Comparison of ENCODE assay signal across 8 cellular contexts in genomic region chr4:109815151-109816081, GRCh38. TPM values are rescaled to one million over a fixed set of nuclear protein-coding genes. Genes with fewer than 3 reads are reported as not detected.
DNase-seq lines count a peak whose midpoint lies in the region; ATAC-seq, FAIRE-seq and TF ChIP-seq lines count a peak whose summit lies in the region.

Gene GAR1 (plus strand): TSS chr4:109815762. CDS start chr4:109816165, 403 bp downstream.

- H3K4me2 ChIP-seq in HepG2 (ENCODE audit: low read depth, low read length) = peak within 1 kb of the TSS; percentile 91

- FAIRE-seq in HepG2 (lab: Jason Lieb, UNC) = peak; percentile 86

- TF ChIP-seq POLR2A in HepG2 (IDR thresholded peaks at IDR 0.05; ENCODE audit: insufficient read depth in 1 of 2, low read depth in 2 of 2, low read length in 2 of 2) = peak; percentile 43 to 73; a peak in 3 of 4 replicates

- TF ChIP-seq EP300 in HepG2 (IDR thresholded peaks at IDR 0.05; ENCODE audit: low read depth in 2 of 2, low read length in 2 of 2) (no peak), HepG2 (CRISPR knock-in tag; IDR thresholded peaks at IDR 0.05; ENCODE audit: borderline replicate concordance) (no peak)

- CTCF ChIA-PET in HepG2 (lab: Yijun Ruan, JAX; ENCODE audit: low intra/inter-chr PET ratio, low total read pairs) = no interaction called here

- in situ Hi-C loops in HepG2 (cut with HindIII; ENCODE audit: extremely low pct_ligation_motif_present, low pct_unique_long_range_greater_than_20kb) = loop anchor here (25.0 kb wide), 1 partner anchor 253 kb away; the partner anchor contains the start of gene MCUB

- intact Hi-C loops in HepG2 (cut with micrococcal nuclease; ENCODE audit: unreplicated experiment) = loop anchor here (1.0 to 5.0 kb wide), 5 partner anchors 13 to 383 kb away; partner anchors contain the start of genes CASP6 and SEC24B

- no peaks in the 10 kb centered on the region for H3K9me3 ChIP-seq in HepG2 (ENCODE audit: low read length)

- POLR2A ChIA-PET in HepG2 (lab: Yijun Ruan, JAX) = interaction anchor here (1.0 to 1.4 kb wide), 4 partner anchors 10 to 86 kb away, joined by 3 to 13 read pairs (median 5); partner anchors contain the start of gene CFI

- peaks cover 31% of the 10 kb centered on the region for H3K79me2 ChIP-seq in HepG2 (ENCODE audit: insufficient read depth, low read length)

- peak within 1 kb of the TSS; percentile 92 for H3K9ac ChIP-seq in HepG2 (ENCODE audit: insufficient read depth, low read depth, low read length)

- TF ChIP-seq CTCF in HepG2 (CRISPR knock-in tag; IDR thresholded peaks at IDR 0.05) = no peak; the same call in 1 of the 2 replicates

- H3K4me3 ChIP-seq in HepG2 (replicated peaks in 1 of 3; ENCODE audit: insufficient read depth in 1 of 3, low read depth in 2 of 3, low read length in 3 of 3) = peak within 1 kb of the TSS; percentile 77 to 95 (median 84)

- ATAC-seq in GM19372 (IDR thresholded peaks at IDR 0.05; ENCODE audit: low read depth, unreplicated experiment) (peak; percentile 99), HG03558 (IDR thresholded peaks at IDR 0.05; ENCODE audit: extremely low read depth, unreplicated experiment) (peak; percentile 99), HepG2 (peak; percentile 97)

- DNase-seq in C1 segment of cervical spinal cord (lab: John Stamatoyannopoulos, UW) (peak; percentile 34 to 90 (median 84)), NCI-H748 treated with DMSO at 0.1 percent for 48 hours (lab: John Stamatoyannopoulos, UW) (peak; percentile 67), dermis blood vessel endothelial cell (peak; percentile 96), HepG2 (ENCODE audit: low spot score) (peak; percentile 90)
- DNase-seq in activated CD4-positive, alpha-beta T cell treated with anti-CD3 and anti-CD28 coated beads, Interleukin-2, amount 50 U/mL, for 24 hours (ENCODE audit: low read depth in 1 of 2, low spot score in 1 of 2) = peak; percentile 65 to 83
- peak; percentile 83 for DNase-seq in stimulated activated CD4-positive, alpha-beta T cell treated with anti-CD3 and anti-CD28 coated beads, Interleukin-4, amount 100 ng/mL, for 1 hour

- peak within 1 kb of the TSS; percentile 95 for H2AFZ ChIP-seq in HepG2 (ENCODE audit: low read length)

- 2% methylated on average over 36 of the region's 53 CpGs for WGBS in HepG2 (ENCODE audit: low lambda C conversion rate)

- H3K4me1 ChIP-seq in HepG2 (ENCODE audit: insufficient read depth, low read length) = peaks cover 47% of the 10 kb centered on the region

- no peaks in the 10 kb centered on the region for H4K20me1 ChIP-seq in HepG2 (ENCODE audit: insufficient read depth, low read length)

- peaks cover 2 to 24% of the 10 kb centered on the region in 2 experiments; a peak in 4 of 5 replicates for H3K36me3 ChIP-seq in HepG2 (replicated peaks in 1 of 2; ENCODE audit: control insufficient read depth in 1 of 2, insufficient read depth in 2 of 2, low read length in 2 of 2)

- H3K27me3 ChIP-seq in HepG2 (ENCODE audit: control insufficient read depth in 1 of 2, insufficient read depth in 2 of 2, low read length in 2 of 2) = no peaks in the 10 kb centered on the region; a peak in 1 of 5 replicates

- H3K27ac ChIP-seq in HepG2 (ENCODE audit: extremely low read length, insufficient read depth, low read length) = peak within 1 kb of the TSS; percentile 91

- 0 out of 2 replicates have a peak, but pooled peaks have one; percentile 30 for TF ChIP-seq RAD21 in HepG2 (CRISPR knock-in tag; IDR thresholded peaks at IDR 0.05)

- TSS peak; percentile 67 for BruUV-seq in HepG2 (replicated peaks; lab: Mats Ljungman, UMichigan)

TF ChIP-seq in HepG2, 621 proteins besides CTCF, POLR2A, EP300 and RAD21 (continues in another document):
- TF ChIP-seq ZNF234 (CRISPR knock-in tag; conservative IDR thresholded peaks at IDR 0.05) = no peak
- 0 out of 2 replicates have a peak, but pooled peaks have one; percentile 37 for TF ChIP-seq SIX4 (CRISPR knock-in tag; IDR thresholded peaks at IDR 0.05)
- TF ChIP-seq, protein P1, sequence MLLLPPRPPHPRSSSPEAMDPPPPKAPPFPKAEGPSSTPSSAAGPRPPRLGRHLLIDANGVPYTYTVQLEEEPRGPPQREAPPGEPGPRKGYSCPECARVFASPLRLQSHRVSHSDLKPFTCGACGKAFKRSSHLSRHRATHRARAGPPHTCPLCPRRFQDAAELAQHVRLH (CRISPR knock-in tag; IDR thresholded peaks at IDR 0.05; ENCODE audit: borderline replicate concordance, low read depth) = peak; percentile 82; the same call in 1 of the 2 replicates
- no peak for TF ChIP-seq NFE2 (CRISPR knock-in tag; IDR thresholded peaks at IDR 0.05)
- peak; percentile 65 for TF ChIP-seq RFX5 (IDR thresholded peaks at IDR 0.05; ENCODE audit: low read depth, low read length)
- TF ChIP-seq CREB1 (IDR thresholded peaks at IDR 0.05) = peak; percentile 95
- TF ChIP-seq CREB1 (CRISPR knock-in tag; IDR thresholded peaks at IDR 0.05) = peak; percentile 99
- peak; percentile 74; the same call in 1 of the 2 replicates for TF ChIP-seq ETV6 (CRISPR knock-in tag; conservative IDR thresholded peaks at IDR 0.05)
- no peak for TF ChIP-seq HNF4A (CRISPR knock-in tag; IDR thresholded peaks at IDR 0.05)
- no peak for TF ChIP-seq PRDM15 (CRISPR knock-in tag; IDR thresholded peaks at IDR 0.05)
- TF ChIP-seq STAT6 (CRISPR knock-in tag; IDR thresholded peaks at IDR 0.05; ENCODE audit: borderline replicate concordance) = no peak

RNA-seq across cellular contexts. Expression of gene GAR1, which starts in this region (rescaled TPM):
- 3.1 and 3.4 TPM in 2 replicates for total RNA-seq in dermis blood vessel endothelial cell
- total RNA-seq in HepG2 (2016; rRNA removed; fragmentation: Illumina TruSeq; extraction: Trizol) = 11.3 and 16.4 TPM in 2 replicates
- 1.1 and 2.6 TPM in 2 replicates for total RNA-seq in HepG2 (2016; cell fraction: cytosol; rRNA removed; fragmentation: Illumina TruSeq; extraction: Trizol; ENCODE audit: low read depth)
- 11.7 and 14.3 TPM in 2 replicates for total RNA-seq in HepG2 (2016; cell fraction: insoluble cytoplasmic fraction; rRNA removed; fragmentation: Illumina TruSeq; extraction: Trizol)
- 3.8 and 4.3 TPM in 2 replicates for total RNA-seq in HepG2 (2016; cell fraction: membrane; rRNA removed; fragmentation: Illumina TruSeq; extraction: Trizol)
- total RNA-seq in HepG2 (2016; cell fraction: nucleus; rRNA removed; fragmentation: Illumina TruSeq; extraction: Trizol) = 10.3 and 11.5 TPM in 2 replicates
- 8.9 and 11.4 TPM in 2 replicates for polyA plus RNA-seq in HepG2 (2011; rRNA removed)
- 5.9 and 7.5 TPM in 2 replicates for polyA plus RNA-seq in HepG2 (2011; cell fraction: cytosol; rRNA removed)
- 2.8 and 3.6 TPM in 2 replicates for polyA plus RNA-seq in HepG2 (2011; cell fraction: nucleus; rRNA removed)
- 25.3 and 28.4 TPM in 2 replicates for polyA plus RNA-seq in HepG2 (2012)
- 6.1 and 6.2 TPM in 2 replicates for polyA plus RNA-seq in HepG2 (2016; cell fraction: cytosol; fragmentation: Illumina TruSeq; extraction: Trizol; ENCODE audit: low read depth)
- polyA plus RNA-seq in HepG2 (2016; cell fraction: insoluble cytoplasmic fraction; fragmentation: Illumina TruSeq; extraction: Trizol; ENCODE audit: low read depth) = 52.4 and 53.0 TPM in 2 replicates
- 9.3 and 11.2 TPM in 2 replicates for polyA plus RNA-seq in HepG2 (2016; cell fraction: membrane; fragmentation: Illumina TruSeq; extraction: Trizol; ENCODE audit: low read depth)
- polyA plus RNA-seq in HepG2 (2016; cell fraction: nucleus; fragmentation: Illumina TruSeq; extraction: Trizol; ENCODE audit: insufficient read depth, low read depth) = 31.1 and 33.7 TPM in 2 replicates
- 0.24 and 1.1 TPM in 2 replicates for polyA minus RNA-seq in HepG2 (2011; rRNA and poly(A)+ RNA removed; ENCODE audit: low replicate concordance)
- 2.5 and 3.4 TPM in 2 replicates for polyA minus RNA-seq in HepG2 (2011; cell fraction: cytosol; rRNA and poly(A)+ RNA removed)
- 6.3 and 7.1 TPM in 2 replicates for polyA minus RNA-seq in HepG2 (2011; cell fraction: nucleus; rRNA and poly(A)+ RNA removed)

Comparison
In these comparisons a context has a peak if more than half of its experiments do, and no peak if none do; other contexts are left out.
1. Peak in every context shown above with its lines: DNase-seq, ATAC-seq, H3K4me3 ChIP-seq and H3K27ac ChIP-seq.